Comparison of ENCODE assay signal across 4 cellular contexts in the genomic region with DNA sequence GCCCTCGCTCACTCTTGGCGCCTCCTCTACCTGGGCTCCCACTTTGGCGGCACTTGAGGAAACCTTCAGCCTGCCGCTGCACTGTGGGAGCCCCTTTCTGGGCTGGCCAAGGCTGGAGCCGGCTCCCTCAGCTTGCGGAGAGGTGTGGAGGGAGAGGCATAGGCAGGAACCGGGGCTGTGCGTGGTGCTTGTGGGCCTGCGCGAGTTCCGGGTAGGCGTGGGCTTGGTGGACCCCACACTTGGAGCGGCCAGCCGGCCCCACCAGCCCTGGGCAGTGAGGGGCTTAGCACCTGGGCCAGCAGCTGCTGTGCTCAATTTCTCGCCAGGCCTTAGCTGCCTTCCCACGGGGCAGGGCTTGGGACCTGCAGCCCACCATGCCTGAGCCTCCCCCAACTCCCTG. TPM values are rescaled to one million over a fixed set of nuclear protein-coding genes. Genes with fewer than 3 reads are reported as not detected.
"Had no signal": no experiment of that assay in that cellular context is flagged by ENCODE, and none has a peak within 500 bp of the region (broad histone marks: within the 10 kb centered on the region; RNA-seq: fewer than 3 reads in every experiment).

No MANE protein-coding gene starts in this region.

RNA-seq across cellular contexts. Expression of gene SELP, which starts 31.1 kb away (rescaled TPM):
- total RNA-seq: astrocyte, bronchial epithelial cell, cardiac muscle cell, chondrocyte had no signal
- polyA plus RNA-seq: cardiac muscle cell had no signal

RNA-seq across cellular contexts. Expression of gene SELL, which starts 50.4 kb away (rescaled TPM):
- total RNA-seq: bronchial epithelial cell, cardiac muscle cell, chondrocyte had no signal
- polyA plus RNA-seq: cardiac muscle cell had no signal
